ENCODE assay signal across 7 cellular contexts in the genomic region with DNA sequence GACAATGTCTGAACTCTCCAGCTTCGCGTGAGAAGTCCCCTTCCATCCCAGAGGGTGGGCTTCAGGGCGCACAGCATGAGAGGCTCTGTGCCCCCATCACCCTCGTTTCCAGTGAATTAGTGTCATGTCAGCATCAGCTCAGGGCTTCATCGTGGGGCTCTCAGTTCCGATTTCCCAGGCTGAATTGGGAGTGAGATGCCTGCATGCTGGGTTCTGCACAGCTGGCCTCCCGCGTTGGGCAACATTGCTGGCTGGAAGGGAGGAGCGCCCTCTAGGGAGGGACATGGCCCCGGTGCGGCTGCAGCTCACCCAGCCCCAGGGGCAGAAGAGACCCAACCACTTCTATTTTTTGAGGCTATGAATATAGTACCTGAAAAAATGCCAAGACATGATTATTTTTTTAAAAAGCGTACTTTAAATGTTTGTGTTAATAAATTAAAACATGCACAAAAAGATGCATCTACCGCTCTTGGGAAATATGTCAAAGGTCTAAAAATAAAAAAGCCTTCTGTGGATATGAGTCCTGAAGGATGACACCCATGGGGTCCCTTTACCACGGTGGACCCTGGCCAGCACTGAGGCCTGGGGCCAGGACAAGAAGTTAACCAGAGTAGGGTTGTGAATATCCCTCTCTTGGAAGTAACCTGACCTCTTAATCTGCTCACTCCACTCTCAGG. TPM values are rescaled to one million over a fixed set of nuclear protein-coding genes. Genes with fewer than 3 reads are reported as not detected.
DNase-seq lines count a peak whose midpoint lies in the region; ATAC-seq, FAIRE-seq and TF ChIP-seq lines count a peak whose summit lies in the region.

No MANE protein-coding gene starts in this region.

- no peak overlapping the region for H3K4me3 Mint-ChIP-seq in astrocyte (ENCODE audit: unreplicated experiment)

- no peaks in the 10 kb centered on the region for H3K36me3 Mint-ChIP-seq in astrocyte (ENCODE audit: low read depth, unreplicated experiment)

- H3K27ac ChIP-seq in astrocyte (ENCODE audit: low read depth, low read length): no peak overlapping the region

- TF ChIP-seq CTCF in GM12875 (IDR thresholded peaks at IDR 0.05; ENCODE audit: borderline replicate concordance, insufficient read depth, low read depth, low read length) (peak; percentile 86), astrocyte (IDR thresholded peaks at IDR 0.05; ENCODE audit: insufficient read depth, low read depth, low read length) (peak; percentile 11)

- no peak for FAIRE-seq in astrocyte (lab: Jason Lieb, UNC)

- peaks cover 35% of the 10 kb centered on the region for H3K27me3 Mint-ChIP-seq in astrocyte (ENCODE audit: low read depth, unreplicated experiment)

- peaks cover 4% of the 10 kb centered on the region for H3K4me1 ChIP-seq in astrocyte (ENCODE audit: insufficient read depth, low read length)

- H3K9me3 ChIP-seq in astrocyte (ENCODE audit: insufficient read depth, low read depth, low read length): no peaks in the 10 kb centered on the region

- no peak overlapping the region for H3K27ac Mint-ChIP-seq in astrocyte (ENCODE audit: unreplicated experiment)

- H2AFZ ChIP-seq in astrocyte (ENCODE audit: low read depth, low read length): no peak overlapping the region

- H3K9me3 Mint-ChIP-seq in astrocyte (ENCODE audit: unreplicated experiment): no peaks in the 10 kb centered on the region

- peaks cover 10% of the 10 kb centered on the region for H3K4me1 Mint-ChIP-seq in astrocyte (ENCODE audit: low read depth, unreplicated experiment)

- no peak overlapping the region for H3K4me2 ChIP-seq in astrocyte (ENCODE audit: low read length)

- no peak overlapping the region for H3K9ac ChIP-seq in astrocyte (ENCODE audit: low read length)

- no peaks in the 10 kb centered on the region for H4K20me1 ChIP-seq in astrocyte (ENCODE audit: insufficient read depth, low read length)

- DNase-seq in HUDEP-2 (lab: John Stamatoyannopoulos, UW; ENCODE audit: unreplicated experiment in 76 of 76) (peak in 50 of 76 experiments; percentile 2 to 63 (median 30)), T-helper 1 cell (peak in 3 of 5 donors; percentile 39 to 68 (median 40)), astrocyte (ENCODE audit: low read depth) (no peak), hypothalamus (lab: John Stamatoyannopoulos, UW) (peak in 26 of 51 donors; percentile 0 to 52 (median 20))
- DNase-seq in stimulated activated CD4-positive, alpha-beta T cell treated with anti-CD3 and anti-CD28 coated beads, Interleukin-15, amount 100 ng/mL, for 48 hours (ENCODE audit: low read depth in 2 of 2): peak; percentile 44 to 61

- H3K4me3 ChIP-seq in GM12875 (ENCODE audit: low read depth, low read length): no peak overlapping the region
- H3K4me3 ChIP-seq in astrocyte (ENCODE audit: insufficient read depth, low read depth, low read length): no peak overlapping the region

- H3K36me3 ChIP-seq in astrocyte (ENCODE audit: insufficient read depth, low read length): no peaks in the 10 kb centered on the region

- no peak for ATAC-seq in HG02588 (IDR thresholded peaks at IDR 0.05; ENCODE audit: unreplicated experiment)

- H3K79me2 ChIP-seq in astrocyte (ENCODE audit: insufficient read depth, low read length): no peaks in the 10 kb centered on the region

- H3K27me3 ChIP-seq in astrocyte (ENCODE audit: insufficient read depth, low read length): no peaks in the 10 kb centered on the region

RNA-seq across cellular contexts. Expression of gene ITGAD, which starts 10.5 kb away (rescaled TPM):
- not detected in 2 replicates for total RNA-seq in astrocyte

RNA-seq across cellular contexts. Expression of gene ITGAX, which starts 27.6 kb away (rescaled TPM):
- total RNA-seq in astrocyte: 0.27 TPM in 1 of 2 replicates, not detected in the other

RNA-seq across cellular contexts. Expression of gene COX6A2, which starts 45.5 kb away (rescaled TPM):
- not detected in 2 replicates for total RNA-seq in astrocyte

RNA-seq across cellular contexts. Expression of gene ZNF843, which starts 60.0 kb away (rescaled TPM):
- total RNA-seq in astrocyte: 0.50 and 0.84 TPM in 2 replicates
